ENCODE assay signal across 8 cellular contexts in genomic region chr16:81616321-81617020, GRCh38.
A peak's percentile ranks its signal among the peaks of the same experiment; 100 is the strongest.
DNase-seq lines count a peak whose midpoint lies in the region; ATAC-seq and TF ChIP-seq lines count a peak whose summit lies in the region.

No MANE protein-coding gene starts in this region.

- H3K4me1 ChIP-seq in lower lobe of right lung (peaks cover 40% of the 10 kb centered on the region), PC-9 (replicated peaks; ENCODE audit: insufficient read depth) (no peaks in the 10 kb centered on the region)

- no peak overlapping the region for H3K4me3 Mint-ChIP-seq in WTC11
- no peak overlapping the region for H3K4me3 Mint-ChIP-seq in brain

- H3K27ac Mint-ChIP-seq in WTC11 (no peak overlapping the region), brain (peak overlapping the region; percentile 12 to 87 (median 68))

- H3K27me3 Mint-ChIP-seq in WTC11 (ENCODE audit: low read depth) (no peaks in the 10 kb centered on the region), brain (no peaks in the 10 kb centered on the region)

- H3F3A ChIP-seq in PC-9 (ENCODE audit: insufficient read depth, low read depth) = peaks cover 23% of the 10 kb centered on the region; the same call in 1 of the 2 replicates

- peak; percentile 76 for ATAC-seq in GM18870 (IDR thresholded peaks at IDR 0.05; ENCODE audit: unreplicated experiment)
- peak; percentile 82 for ATAC-seq in HG03060 (IDR thresholded peaks at IDR 0.05; ENCODE audit: low read depth, unreplicated experiment)
- ATAC-seq in WTC11 = peak; percentile 53
- ATAC-seq in lower lobe of right lung = peak; percentile 52 to 61

- H2AFZ ChIP-seq in PC-9 = no peak overlapping the region

- no peak overlapping the region for H3K4me2 ChIP-seq in PC-9

- H3K36me3 ChIP-seq in lower lobe of right lung (peaks cover 23% of the 10 kb centered on the region), PC-9 (ENCODE audit: low read depth) (no peaks in the 10 kb centered on the region)

- intact Hi-C loops in lower lobe of right lung (cut with DNase I) = no loop called here
- intact Hi-C loops in PC-9 (cut with micrococcal nuclease; ENCODE audit: unreplicated experiment) = no loop called here

- H3K9me3 ChIP-seq in lower lobe of right lung (no peaks in the 10 kb centered on the region), PC-9 (ENCODE audit: insufficient read depth, low read depth) (no peaks in the 10 kb centered on the region)

- CTCF ChIA-PET in WTC11 (lab: Charles Lee) (interaction anchor here (0.9 kb wide), 1 partner anchor 113 kb away, joined by 3 read pairs; no protein-coding TSS in a partner anchor), PC-9 (lab: Charles Lee) (no interaction called here)

- peak overlapping the region; percentile 43 for H3K27ac ChIP-seq in lower lobe of right lung
- no peak overlapping the region for H3K27ac ChIP-seq in PC-9

- DNase-seq in WTC11 (ENCODE audit: low spot score) (peak; percentile 58), lower lobe of right lung (peak; percentile 79), PC-9 (no peak), SHP77 treated with DMSO at 0.1 percent for 48 hours (lab: John Stamatoyannopoulos, UW) (no peak)
- peak; percentile 64 to 70 for DNase-seq in stimulated activated CD8-positive, alpha-beta memory T cell treated with anti-CD3 and anti-CD28 coated beads, Interleukin-2, amount 100 ng/mL, for 48 hours (ENCODE audit: low read depth in 2 of 2)

- H3K4me1 Mint-ChIP-seq in WTC11 (no peaks in the 10 kb centered on the region), brain (peaks cover 31% of the 10 kb centered on the region)

- H3K79me2 ChIP-seq in PC-9 (ENCODE audit: low read depth) = peaks cover 18% of the 10 kb centered on the region

- H3K4me3 ChIP-seq in lower lobe of right lung = no peak overlapping the region
- H3K4me3 ChIP-seq in PC-9 = no peak overlapping the region

- H3K9me3 Mint-ChIP-seq in WTC11 = no peaks in the 10 kb centered on the region
- peaks cover 0 to 12% (median 5%) of the 10 kb centered on the region in 5 experiments for H3K9me3 Mint-ChIP-seq in brain

- POLR2A ChIA-PET in WTC11 (lab: Charles Lee) (no interaction called here), PC-9 (lab: Charles Lee; ENCODE audit: unreplicated experiment) (no interaction called here)

- no peaks in the 10 kb centered on the region for H3K9me2 ChIP-seq in PC-9 (ENCODE audit: insufficient read depth)

- peaks cover 21% of the 10 kb centered on the region for H3K36me3 Mint-ChIP-seq in WTC11
- H3K36me3 Mint-ChIP-seq in brain = peaks cover 44% of the 10 kb centered on the region

- H3K27me3 ChIP-seq in lower lobe of right lung (ENCODE audit: low read depth) = no peaks in the 10 kb centered on the region
- H3K27me3 ChIP-seq in PC-9 (ENCODE audit: insufficient read depth, low read depth) = no peaks in the 10 kb centered on the region

- no TSS peak for BruUV-seq in PC-9 (replicated peaks; lab: Mats Ljungman, UMichigan)

- H4K20me1 ChIP-seq in PC-9 (ENCODE audit: insufficient read depth) = peaks cover 16% of the 10 kb centered on the region

- TF ChIP-seq CTCF in WTC11 (IDR thresholded peaks at IDR 0.05) = no peak
- no peak for TF ChIP-seq CTCF in brain (conservative IDR thresholded peaks at IDR 0.05)
- no peak for TF ChIP-seq CTCF in lower lobe of right lung (IDR thresholded peaks at IDR 0.05)
- no peak for TF ChIP-seq CTCF in PC-9 (conservative IDR thresholded peaks at IDR 0.05)

TF ChIP-seq in WTC11, 78 proteins besides CTCF, POLR2A, EP300 and RAD21:
- TF ChIP-seq ZBTB43 (CRISPR knock-in tag; IDR thresholded peaks at IDR 0.05) (no peak), TEAD4 (CRISPR knock-in tag; IDR thresholded peaks at IDR 0.05) (no peak)

Comparison
In these comparisons a context has a peak if more than half of its experiments do, and no peak if none do; other contexts are left out.
1. DNase-seq: peak in WTC11 (single experiment), lower lobe of right lung (single experiment) and stimulated activated CD8-positive, alpha-beta memory T cell treated with anti-CD3 and anti-CD28 coated beads, Interleukin-2, amount 100 ng/mL, for 48 hours (2 of 2); none in PC-9 (0 of 2) and SHP77 treated with DMSO at 0.1 percent for 48 hours (single experiment).
2. Peak in every context shown above with its lines, with median percentiles within 50 percentile points of each other: ATAC-seq.